Comparison of ENCODE assay signal across 22 cellular contexts in the genomic region with DNA sequence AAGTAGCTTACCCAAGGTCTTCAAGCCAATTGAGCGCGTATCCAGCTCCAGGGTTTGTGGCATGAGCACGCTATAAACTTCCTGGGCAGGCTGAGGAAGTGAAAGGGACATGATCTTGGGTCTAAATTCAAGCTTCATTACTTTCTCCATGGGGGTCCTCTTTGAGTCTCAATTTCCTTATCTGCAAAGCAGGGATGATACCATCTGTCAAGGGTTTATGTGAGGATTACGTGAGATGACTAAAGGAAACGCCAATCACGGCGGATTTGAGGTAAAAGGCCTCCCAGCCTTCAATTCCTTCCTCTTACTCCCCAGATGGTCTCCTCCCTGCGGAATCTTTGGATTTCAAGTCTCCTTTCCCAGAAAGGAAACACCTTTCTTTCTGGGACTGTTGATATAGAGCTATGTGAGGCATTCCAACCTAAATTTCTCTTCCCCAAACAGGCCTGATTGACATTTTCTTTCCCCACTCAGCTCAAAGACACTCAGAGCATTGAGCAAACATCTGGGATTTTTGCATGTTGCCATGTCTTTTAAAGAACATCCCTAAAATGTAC.
"Had no signal": no experiment of that assay in that cellular context is flagged by ENCODE, and none has a peak within 500 bp of the region (broad histone marks: within the 10 kb centered on the region; RNA-seq: fewer than 3 reads in every experiment).

No MANE protein-coding gene starts in this region.

- H3K4me3 Mint-ChIP-seq: activated CD4-positive, alpha-beta memory T cell treated with anti-CD3 and anti-CD28 coated beads for 36 hours; activated naive CD4-positive, alpha-beta T cell treated with anti-CD3 and anti-CD28 coated beads for 36 hours; activated T-cell treated with anti-CD3 and anti-CD28 coated beads, Interleukin-2, amount 50 U/mL, for 72 hours; natural killer cell treated with Interleukin-12 subunit alpha and Interleukin-12 subunit beta and Interleukin-15 and Interleukin-18, amount 100 ng/mL, for 72 hours had no signal

- DNase-seq: activated CD4-positive, alpha-beta memory T cell treated with anti-CD3 and anti-CD28 coated beads for 36 hours; activated CD4-positive, alpha-beta T cell treated with anti-CD3 and anti-CD28 coated beads for 4 hours; activated CD4-positive, CD25-positive, alpha-beta regulatory T cell; activated effector memory CD4-positive, alpha-beta T cell treated with Interleukin-2 at 50 U/mL for 16 hours; activated naive CD4-positive, alpha-beta T cell treated with anti-CD3 and anti-CD28 coated beads for 36 hours; activated T-cell treated with anti-CD3 and anti-CD28 coated beads, Interleukin-2, amount 50 U/mL, for 72 hours; amygdala; cerebellar nuclear complex; esophagus squamous epithelium; gastrocnemius medialis; head of caudate nucleus; hypothalamus; pancreas; psoas muscle; right cardiac atrium; stimulated activated CD4-positive, alpha-beta T cell treated with anti-CD3 and anti-CD28 coated beads, Interleukin-12 subunit alpha, Interleukin-12 subunit beta, amount 100 ng/mL, for 4 hours; stimulated activated CD4-positive, alpha-beta T cell treated with anti-CD3 and anti-CD28 coated beads, Interleukin-4, amount 100 ng/mL, for 4 hours; stimulated activated naive CD8-positive, alpha-beta T cell treated with anti-CD3 and anti-CD28 coated beads, Interleukin-15, Interleukin-2, amounts not matched to agents 100 U/mL and 50 U/mL, for 24 hours; T1000; upper lobe of left lung had no signal

- H3K4me3 ChIP-seq: coronary artery, esophagus squamous epithelium, gastrocnemius medialis, pancreas, psoas muscle, upper lobe of left lung had no signal

- H3K36me3 Mint-ChIP-seq: activated CD4-positive, alpha-beta memory T cell treated with anti-CD3 and anti-CD28 coated beads for 36 hours; natural killer cell treated with Interleukin-12 subunit alpha and Interleukin-12 subunit beta and Interleukin-15 and Interleukin-18, amount 100 ng/mL, for 72 hours had no signal

- ATAC-seq: activated T-cell treated with anti-CD3 and anti-CD28 coated beads, Interleukin-2, amount 50 U/mL, for 72 hours; gastrocnemius medialis; natural killer cell treated with Interleukin-12 subunit alpha and Interleukin-12 subunit beta and Interleukin-15 and Interleukin-18, amount 100 ng/mL, for 72 hours; pancreas; psoas muscle; right cardiac atrium; stimulated activated naive CD8-positive, alpha-beta T cell treated with anti-CD3 and anti-CD28 coated beads, Interleukin-15, Interleukin-2, amounts not matched to agents 100 U/mL and 50 U/mL, for 24 hours had no signal

- H3K27ac ChIP-seq: coronary artery, esophagus squamous epithelium, gastrocnemius medialis, pancreas, psoas muscle, upper lobe of left lung had no signal

- H3K9me3 Mint-ChIP-seq: activated CD4-positive, alpha-beta memory T cell treated with anti-CD3 and anti-CD28 coated beads for 36 hours; activated naive CD4-positive, alpha-beta T cell treated with anti-CD3 and anti-CD28 coated beads for 36 hours; activated T-cell treated with anti-CD3 and anti-CD28 coated beads, Interleukin-2, amount 50 U/mL, for 72 hours; natural killer cell treated with Interleukin-12 subunit alpha and Interleukin-12 subunit beta and Interleukin-15 and Interleukin-18, amount 100 ng/mL, for 72 hours had no signal

- H3K27me3 Mint-ChIP-seq: activated CD4-positive, alpha-beta memory T cell treated with anti-CD3 and anti-CD28 coated beads for 36 hours; natural killer cell treated with Interleukin-12 subunit alpha and Interleukin-12 subunit beta and Interleukin-15 and Interleukin-18, amount 100 ng/mL, for 72 hours had no signal

- H3K27ac Mint-ChIP-seq: activated CD4-positive, alpha-beta memory T cell treated with anti-CD3 and anti-CD28 coated beads for 36 hours; activated naive CD4-positive, alpha-beta T cell treated with anti-CD3 and anti-CD28 coated beads for 36 hours; activated T-cell treated with anti-CD3 and anti-CD28 coated beads, Interleukin-2, amount 50 U/mL, for 72 hours; natural killer cell treated with Interleukin-12 subunit alpha and Interleukin-12 subunit beta and Interleukin-15 and Interleukin-18, amount 100 ng/mL, for 72 hours had no signal

- H3K36me3 ChIP-seq: esophagus squamous epithelium, gastrocnemius medialis, pancreas, upper lobe of left lung had no signal

- H3K9me3 ChIP-seq: esophagus squamous epithelium, gastrocnemius medialis, pancreas, psoas muscle, upper lobe of left lung had no signal
